In genomic region chr22:32606181-32606580, GRCh38 we compare ENCODE assay signal across 26 cellular contexts.
DNase-seq lines count a peak whose midpoint lies in the region; ATAC-seq and TF ChIP-seq lines count a peak whose summit lies in the region.
"Had no signal": no experiment of that assay in that cellular context is flagged by ENCODE, and none has a peak within 500 bp of the region (broad histone marks: within the 10 kb centered on the region; RNA-seq: fewer than 3 reads in every experiment).

No MANE protein-coding gene starts in this region.

- no peak for TF ChIP-seq POLR2A in spleen (IDR thresholded peaks at IDR 0.05)

- H3K36me3 ChIP-seq in spleen = no peaks in the 10 kb centered on the region
- H3K36me3 ChIP-seq: ovary, right atrium auricular region, SJSA1, transverse colon had no signal

- peak overlapping the region in 5 of 8 donors; percentile 3 to 74 (median 72) for H3K27ac ChIP-seq in spleen
- H3K27ac ChIP-seq: ovary, right atrium auricular region, SJSA1, transverse colon had no signal

- H3K9me3 ChIP-seq in spleen = no peaks in the 10 kb centered on the region
- H3K9me3 ChIP-seq: ovary, right atrium auricular region, SJSA1, transverse colon had no signal

- intact Hi-C loops in spleen (cut with DNase I; ENCODE audit: low total_unique reads) = no loop called here

- ATAC-seq in GM19351 (IDR thresholded peaks at IDR 0.05; ENCODE audit: unreplicated experiment) = no peak
- ATAC-seq: left colon had no signal

- no peak overlapping the region for H3K4me3 ChIP-seq in fibroblast of villous mesenchyme (ENCODE audit: low read depth, low read length)
- H3K4me3 ChIP-seq in spleen = no peak overlapping the region
- H3K4me3 ChIP-seq: ovary, right atrium auricular region, SJSA1, transverse colon had no signal

- TF ChIP-seq CTCF in fibroblast of villous mesenchyme (IDR thresholded peaks at IDR 0.05; ENCODE audit: insufficient read depth, low read depth, low read length) (no peak), spleen (IDR thresholded peaks at IDR 0.05 in 8 of 11, conservative IDR thresholded peaks at IDR 0.05 in 3 of 11) (no peak)

- H3K27me3 ChIP-seq in spleen (replicated peaks in 1 of 7) = no peaks in the 10 kb centered on the region
- H3K27me3 ChIP-seq: ovary, right atrium auricular region, SJSA1, transverse colon had no signal

- DNase-seq in activated CD4-positive, alpha-beta T cell treated with anti-CD3 and anti-CD28 coated beads for 48 hours = peak; percentile 5
- DNase-seq in activated CD4-positive, alpha-beta T cell treated with anti-CD3 and anti-CD28 coated beads, Interleukin-2, amount 50 U/mL, for 4 hours = no peak
- peak; percentile 21 to 30 for DNase-seq in Kasumi-1 (lab: John Stamatoyannopoulos, UW)
- DNase-seq in fibroblast of villous mesenchyme (ENCODE audit: low read depth) = peak; percentile 82
- DNase-seq in spleen = peak; percentile 42
- no peak for DNase-seq in LoVo (ENCODE audit: low spot score)
- DNase-seq in medulla oblongata (ENCODE audit: extremely low spot score) = no peak
- DNase-seq: 8988T; activated CD4-positive, alpha-beta T cell treated with anti-CD3 and anti-CD28 coated beads, Interleukin-2, amount 50 U/mL, for 1 hour; activated CD8-positive, alpha-beta memory T cell treated with anti-CD3 and anti-CD28 coated beads, Interleukin-2, amount 50 U/mL, for 4 hours; amniotic stem cell; DMS53; effector CD8-positive, alpha-beta T cell; erythroblast; foreskin fibroblast; left colon; mesendoderm; naive B cell; NCI-H187; NCI-H69; ovary; T-helper 1 cell; transverse colon had no signal

- H3K4me1 ChIP-seq in spleen = peaks cover 0 to 13% (median 4%) of the 10 kb centered on the region in 6 donors
- H3K4me1 ChIP-seq: transverse colon had no signal

- WGBS in spleen, 5 donors = 38 to 62% (median 44%) methylated on average over 8 of the region's 8 CpGs

Comparison
In these comparisons a context has a peak if more than half of its experiments do, and no peak if none do; other contexts are left out.
1. DNase-seq: peak in activated CD4-positive, alpha-beta T cell treated with anti-CD3 and anti-CD28 coated beads for 48 hours (single experiment), Kasumi-1 (2 of 2), fibroblast of villous mesenchyme (single experiment) and spleen (single experiment); none in activated CD4-positive, alpha-beta T cell treated with anti-CD3 and anti-CD28 coated beads, Interleukin-2, amount 50 U/mL, for 4 hours (0 of 2), LoVo (single experiment) and medulla oblongata (single experiment).